11 cellular contexts compared by ENCODE assay signal in genomic region chr17:60640503-60640902, GRCh38. TPM values are rescaled to one million over a fixed set of nuclear protein-coding genes. Genes with fewer than 3 reads are reported as not detected.
DNase-seq lines count a peak whose midpoint lies in the region; ATAC-seq and TF ChIP-seq lines count a peak whose summit lies in the region.
"Had no signal": no experiment of that assay in that cellular context is flagged by ENCODE, and none has a peak within 500 bp of the region (broad histone marks: within the 10 kb centered on the region; RNA-seq: fewer than 3 reads in every experiment).

No MANE protein-coding gene starts in this region.

- H3K27ac ChIP-seq in 22Rv1 = no peak overlapping the region
- no peak overlapping the region for H3K27ac ChIP-seq in effector memory CD4-positive, alpha-beta T cell (ENCODE audit: insufficient read depth, low read length, poor library complexity, severe bottlenecking)

- no peaks in the 10 kb centered on the region for H3K9me3 ChIP-seq in effector memory CD4-positive, alpha-beta T cell (ENCODE audit: control insufficient read depth, low read length)
- H3K9me3 ChIP-seq: HAP-1 had no signal

- no peak overlapping the region for H3K4me3 ChIP-seq in GM12864 (ENCODE audit: low read depth, low read length)
- no peak overlapping the region for H3K4me3 ChIP-seq in fibroblast of villous mesenchyme (ENCODE audit: low read depth, low read length)
- no peak overlapping the region for H3K4me3 ChIP-seq in effector memory CD4-positive, alpha-beta T cell (ENCODE audit: insufficient read depth, low read depth, low read length, poor library complexity, severe bottlenecking)
- H3K4me3 ChIP-seq: HAP-1 had no signal

- no peaks in the 10 kb centered on the region for H3K4me1 ChIP-seq in effector memory CD4-positive, alpha-beta T cell (ENCODE audit: control insufficient read depth, insufficient read depth, low read length, poor library complexity, severe bottlenecking)

- no peaks in the 10 kb centered on the region for H3K27me3 ChIP-seq in effector memory CD4-positive, alpha-beta T cell (replicated peaks; ENCODE audit: control insufficient read depth, insufficient read depth, low read length, poor library complexity, severe bottlenecking)

- H3K36me3 ChIP-seq in effector memory CD4-positive, alpha-beta T cell (ENCODE audit: control insufficient read depth, insufficient read depth, low read length) = peaks cover 7% of the 10 kb centered on the region

- ATAC-seq in GM21717 (IDR thresholded peaks at IDR 0.05; ENCODE audit: unreplicated experiment) (no peak), GM19452 (IDR thresholded peaks at IDR 0.05; ENCODE audit: unreplicated experiment) (no peak)

- TF ChIP-seq CTCF in 22Rv1 (IDR thresholded peaks at IDR 0.05) (peak; percentile 24; the same call in 1 of the 2 replicates), GM12864 (IDR thresholded peaks at IDR 0.05; ENCODE audit: low read depth, low read length, missing control alignments) (peak; percentile 41), fibroblast of villous mesenchyme (IDR thresholded peaks at IDR 0.05; ENCODE audit: insufficient read depth, low read depth, low read length) (peak; percentile 63)

- DNase-seq in GM12864 (ENCODE audit: low read depth) (no peak), RPMI7951 (ENCODE audit: low read depth) (peak; percentile 20), fibroblast of villous mesenchyme (ENCODE audit: low read depth) (peak; percentile 23), HPDE6-E6E7 (ENCODE audit: extremely low spot score) (no peak)
- DNase-seq in effector memory CD4-positive, alpha-beta T cell = no peak
- DNase-seq: activated CD4-positive, CD25-positive, alpha-beta regulatory T cell treated with anti-CD3 and anti-CD28 coated beads, Interleukin-2, amount 50 U/mL, for 72 hours; naive B cell had no signal

RNA-seq across cellular contexts. Expression of gene BCAS3, which starts 37.1 kb away (rescaled TPM):
- 7.6 and 11.2 TPM in 2 replicates for total RNA-seq in RPMI7951 (2014; rRNA removed; shearing (Covaris generic))
- total RNA-seq in fibroblast of villous mesenchyme = 21.3 and 23.7 TPM in 2 replicates

RNA-seq across cellular contexts. Expression of gene PPM1D, which starts 40.5 kb away (rescaled TPM):
- total RNA-seq in RPMI7951 (2014; rRNA removed; shearing (Covaris generic)) = 5.5 and 6.0 TPM in 2 replicates
- total RNA-seq in fibroblast of villous mesenchyme = 10.3 and 15.5 TPM in 2 replicates

Comparison
In these comparisons a context has a peak if more than half of its experiments do, and no peak if none do; other contexts are left out.
1. DNase-seq: peak in RPMI7951 (single experiment) and fibroblast of villous mesenchyme (single experiment); none in GM12864 (single experiment), HPDE6-E6E7 (single experiment) and effector memory CD4-positive, alpha-beta T cell (0 of 3).
2. Peak in every context shown above with its lines, with median percentiles within 50 percentile points of each other: CTCF ChIP-seq.